1 cellular context compared by ENCODE assay signal in genomic region chr3:48897401-48898376, GRCh38.
TF ChIP-seq lines count a peak whose summit lies in the region.

No MANE protein-coding gene starts in this region.

TF ChIP-seq in HepG2, 621 proteins besides CTCF, POLR2A, EP300 and RAD21 (continued from another document and continues in another):
- TF ChIP-seq PBX2 (CRISPR knock-in tag; IDR thresholded peaks at IDR 0.05) (no peak), DNMT3B (CRISPR knock-in tag; conservative IDR thresholded peaks at IDR 0.05) (no peak), ESRRA (CRISPR knock-in tag; IDR thresholded peaks at IDR 0.05; ENCODE audit: low read depth) (0 out of 2 replicates have a peak, but pooled peaks have one; percentile 16), ZNF605 (CRISPR knock-in tag; IDR thresholded peaks at IDR 0.05) (peak; percentile 13; the same call in 1 of the 2 replicates), CREM (IDR thresholded peaks at IDR 0.05) (peak; percentile 9; the same call in 1 of the 2 replicates), CREM (CRISPR knock-in tag; IDR thresholded peaks at IDR 0.05) (no peak), HMGXB3 (CRISPR knock-in tag; IDR thresholded peaks at IDR 0.05; ENCODE audit: borderline replicate concordance) (0 out of 2 replicates have a peak, but pooled peaks have one; percentile 17), ZUFSP (CRISPR knock-in tag; IDR thresholded peaks at IDR 0.05; ENCODE audit: borderline replicate concordance) (no peak), GABPB1 (CRISPR knock-in tag; IDR thresholded peaks at IDR 0.05) (no peak), ZBED4 (CRISPR knock-in tag; IDR thresholded peaks at IDR 0.05; ENCODE audit: borderline replicate concordance) (no peak; the same call in 1 of the 2 replicates), CEBPG (CRISPR knock-in tag; IDR thresholded peaks at IDR 0.05) (peak; percentile 94), ZNF333 (CRISPR knock-in tag; IDR thresholded peaks at IDR 0.05; ENCODE audit: borderline replicate concordance) (no peak), ZBTB3 (CRISPR knock-in tag; IDR thresholded peaks at IDR 0.05; ENCODE audit: borderline replicate concordance, low read depth) (no peak), SALL1 (CRISPR knock-in tag; IDR thresholded peaks at IDR 0.05) (no peak), ZNF547 (CRISPR knock-in tag; IDR thresholded peaks at IDR 0.05) (no peak), EEA1 (CRISPR knock-in tag; IDR thresholded peaks at IDR 0.05; ENCODE audit: borderline replicate concordance) (no peak), SNAPC4 (CRISPR knock-in tag; IDR thresholded peaks at IDR 0.05) (no peak), ZNF687 (CRISPR knock-in tag; IDR thresholded peaks at IDR 0.05) (no peak), PBX3 (CRISPR knock-in tag; IDR thresholded peaks at IDR 0.05; ENCODE audit: borderline replicate concordance) (no peak), ATAD3A (CRISPR knock-in tag; IDR thresholded peaks at IDR 0.05) (no peak), U2AF2 (IDR thresholded peaks at IDR 0.05; ENCODE audit: low read depth, low read length) (no peak), ZMYM2 (CRISPR knock-in tag; IDR thresholded peaks at IDR 0.05) (no peak), DR1 (CRISPR knock-in tag; IDR thresholded peaks at IDR 0.05) (no peak), HBP1 (CRISPR knock-in tag; IDR thresholded peaks at IDR 0.05; ENCODE audit: low read depth) (no peak), NFE2L2 (IDR thresholded peaks at IDR 0.05; ENCODE audit: low read length) (no peak; the same call in 1 of the 2 replicates), ZNF138 (CRISPR knock-in tag; IDR thresholded peaks at IDR 0.05; ENCODE audit: low read depth) (no peak), BATF2 (CRISPR knock-in tag; IDR thresholded peaks at IDR 0.05) (no peak), JDP2 (CRISPR knock-in tag; IDR thresholded peaks at IDR 0.05; ENCODE audit: borderline replicate concordance) (no peak), SETDB1 (CRISPR knock-in tag; IDR thresholded peaks at IDR 0.05; ENCODE audit: borderline replicate concordance) (no peak)
